Comparison of ENCODE assay signal across 8 cellular contexts in genomic region chr9:114507726-114508125, GRCh38. TPM values are rescaled to one million over a fixed set of nuclear protein-coding genes. Genes with fewer than 3 reads are reported as not detected.
DNase-seq lines count a peak whose midpoint lies in the region; ATAC-seq and TF ChIP-seq lines count a peak whose summit lies in the region.

No MANE protein-coding gene starts in this region.

- ATAC-seq in body of pancreas (no peak), esophagus mucosa (no peak), GM18909 (IDR thresholded peaks at IDR 0.05; ENCODE audit: poor library complexity, unreplicated experiment) (no peak)

- no peaks in the 10 kb centered on the region for H3K9me3 ChIP-seq in body of pancreas
- no peaks in the 10 kb centered on the region for H3K9me3 ChIP-seq in mesenchymal stem cell (ENCODE audit: control insufficient read depth, low read length)

- no peak overlapping the region for H3K9ac ChIP-seq in mesenchymal stem cell (ENCODE audit: low read length)

- no peak overlapping the region for H4K91ac ChIP-seq in mesenchymal stem cell (ENCODE audit: low read length)

- 2 to 5% methylated on average over 3 of the region's 3 CpGs for WGBS in body of pancreas, 2 donors
- 13% methylated on average over 2 of the region's 3 CpGs for WGBS in mesenchymal stem cell

- H2AK5ac ChIP-seq in mesenchymal stem cell (ENCODE audit: low read length, severe bottlenecking), result no peak overlapping the region

- no peak overlapping the region for H2BK15ac ChIP-seq in mesenchymal stem cell (ENCODE audit: low read depth, poor library complexity, severe bottlenecking)

- H2BK12ac ChIP-seq in mesenchymal stem cell (ENCODE audit: low read length in 2 of 2), result no peak overlapping the region

- no peak overlapping the region for H3K4ac ChIP-seq in mesenchymal stem cell (ENCODE audit: low read depth in 1 of 2, low read length in 2 of 2)

- no peak overlapping the region for H3K4me2 ChIP-seq in mesenchymal stem cell (ENCODE audit: low read length, poor library complexity, severe bottlenecking)

- H4K8ac ChIP-seq in mesenchymal stem cell (ENCODE audit: low read length), result no peak overlapping the region

- H3K4me3 ChIP-seq in LNCaP clone FGC (ENCODE audit: low read depth, low read length) (no peak overlapping the region), body of pancreas (no peak overlapping the region), mesenchymal stem cell (ENCODE audit: insufficient read depth in 1 of 2, low read depth in 1 of 2, low read length in 2 of 2) (no peak overlapping the region)

- H3K18ac ChIP-seq in mesenchymal stem cell (ENCODE audit: low read depth in 1 of 2, low read length in 2 of 2), result no peak overlapping the region

- H2BK120ac ChIP-seq in mesenchymal stem cell (ENCODE audit: low read depth, low read length), result no peak overlapping the region

- TF ChIP-seq CTCF in LNCaP clone FGC (IDR thresholded peaks at IDR 0.05; ENCODE audit: control insufficient read depth, extremely low read depth, insufficient read depth) (peak; percentile 57), body of pancreas (IDR thresholded peaks at IDR 0.05) (peak; percentile 15 to 61 (median 45))

- H3K4me1 ChIP-seq in body of pancreas, result peaks cover 28% of the 10 kb centered on the region
- H3K4me1 ChIP-seq in mesenchymal stem cell (ENCODE audit: control insufficient read depth, insufficient read depth, low read depth, low read length), result peaks cover 14% of the 10 kb centered on the region

- H3K14ac ChIP-seq in mesenchymal stem cell (ENCODE audit: low read length in 2 of 2), result no peak overlapping the region

- H3K36me3 ChIP-seq in body of pancreas (replicated peaks in 1 of 2; ENCODE audit: insufficient read depth in 1 of 2, low read depth in 2 of 2) (no peaks in the 10 kb centered on the region), mesenchymal stem cell (ENCODE audit: control insufficient read depth in 1 of 2, insufficient read depth in 2 of 2, low read depth in 1 of 2, low read length in 2 of 2) (no peaks in the 10 kb centered on the region)

- H3K23ac ChIP-seq in mesenchymal stem cell (ENCODE audit: low read length in 2 of 2), result no peak overlapping the region

- no peaks in the 10 kb centered on the region for H3K27me3 ChIP-seq in body of pancreas
- H3K27me3 ChIP-seq in mesenchymal stem cell (ENCODE audit: control insufficient read depth in 1 of 2, insufficient read depth in 1 of 2, low read length in 2 of 2), result peaks cover 54 to 65% of the 10 kb centered on the region in 2 experiments

- H2AFZ ChIP-seq in mesenchymal stem cell (ENCODE audit: low read depth, low read length), result no peak overlapping the region

- DNase-seq in NCI-H2107 treated with DMSO at 0.1 percent for 48 hours (lab: John Stamatoyannopoulos, UW; ENCODE audit: unreplicated experiment), result peak; percentile 61
- no peak for DNase-seq in NCI-H2107 (lab: John Stamatoyannopoulos, UW)
- DNase-seq in LNCaP clone FGC (ENCODE audit: low read depth), result no peak
- DNase-seq in body of pancreas, result peak in 1 of 4 donors; percentile 25
- peak; percentile 46 for DNase-seq in mesenchymal stem cell
- no peak for DNase-seq in glomerular visceral epithelial cell (ENCODE audit: extremely low spot score)

- no peak overlapping the region for H2BK5ac ChIP-seq in mesenchymal stem cell (ENCODE audit: low read depth, low read length, poor library complexity, severe bottlenecking)

- intact Hi-C loops in body of pancreas (cut with DNase I), result no loop called here

- peaks cover 4% of the 10 kb centered on the region for H3K79me1 ChIP-seq in mesenchymal stem cell (replicated peaks; ENCODE audit: low read length, poor library complexity, severe bottlenecking)

- no peak overlapping the region for H3K27ac ChIP-seq in body of pancreas
- no peak overlapping the region for H3K27ac ChIP-seq in mesenchymal stem cell (ENCODE audit: low read length, poor library complexity, severe bottlenecking)

- no peak for TF ChIP-seq POLR2A in body of pancreas (IDR thresholded peaks at IDR 0.05)

RNA-seq across cellular contexts. Expression of gene WHRN, which starts 2.5 kb away (rescaled TPM):
- total RNA-seq in body of pancreas (10 to 100 TPM; 13.5 to 15.6 TPM), esophagus mucosa (3.4 TPM)
- 4.0 TPM for polyA plus RNA-seq in mesenchymal stem cell (2013, experiment 1 of 2)
- polyA plus RNA-seq in mesenchymal stem cell (2013, experiment 2 of 2), result 3.5 TPM

Comparison
In these comparisons a context has a peak if more than half of its experiments do, and no peak if none do; other contexts are left out.
1. DNase-seq: peak in NCI-H2107 treated with DMSO at 0.1 percent for 48 hours (single experiment) and mesenchymal stem cell (single experiment); none in NCI-H2107 (single experiment), LNCaP clone FGC (single experiment) and glomerular visceral epithelial cell (single experiment).